ENCODE assay signal across 1 cellular context in genomic region chr3:129467934-129468333, GRCh38.
TF ChIP-seq lines count a peak whose summit lies in the region.

No MANE protein-coding gene starts in this region.

TF ChIP-seq in HepG2, 621 proteins besides CTCF, POLR2A, EP300 and RAD21 (continued from another document):
- TF ChIP-seq THAP9 (CRISPR knock-in tag; IDR thresholded peaks at IDR 0.05; ENCODE audit: borderline replicate concordance) (no peak), ZNF224 (CRISPR knock-in tag; IDR thresholded peaks at IDR 0.05) (no peak), PAXIP1 (CRISPR knock-in tag; conservative IDR thresholded peaks at IDR 0.05) (peak; percentile 56), ZFP90 (CRISPR knock-in tag; IDR thresholded peaks at IDR 0.05; ENCODE audit: borderline replicate concordance) (no peak), ZNF674 (CRISPR knock-in tag; IDR thresholded peaks at IDR 0.05; ENCODE audit: low read depth) (no peak), POLR2AphosphoS5 (IDR thresholded peaks at IDR 0.05; ENCODE audit: low read depth, low read length) (no peak), ZNF317 (CRISPR knock-in tag; IDR thresholded peaks at IDR 0.05) (no peak), ZFP82 (CRISPR knock-in tag; IDR thresholded peaks at IDR 0.05; ENCODE audit: borderline replicate concordance) (no peak), SOX5 (CRISPR knock-in tag; IDR thresholded peaks at IDR 0.05; ENCODE audit: borderline replicate concordance) (peak; percentile 43; the same call in 1 of the 2 replicates), IRF9 (CRISPR knock-in tag; IDR thresholded peaks at IDR 0.05; ENCODE audit: borderline replicate concordance) (no peak), ZNF17 (CRISPR knock-in tag; IDR thresholded peaks at IDR 0.05) (no peak), ZNF232 (CRISPR knock-in tag; IDR thresholded peaks at IDR 0.05; ENCODE audit: borderline replicate concordance) (no peak), ZNF281 (CRISPR knock-in tag; IDR thresholded peaks at IDR 0.05; ENCODE audit: borderline replicate concordance) (no peak), MEIS2 (CRISPR knock-in tag; IDR thresholded peaks at IDR 0.05) (no peak), PAWR (CRISPR knock-in tag; IDR thresholded peaks at IDR 0.05; ENCODE audit: borderline replicate concordance) (no peak), SMAD9 (CRISPR knock-in tag; IDR thresholded peaks at IDR 0.05) (no peak), SRSF4 (IDR thresholded peaks at IDR 0.05; ENCODE audit: low read depth, low read length, poor library complexity, severe bottlenecking) (no peak), RXRB (CRISPR knock-in tag; IDR thresholded peaks at IDR 0.05; ENCODE audit: borderline replicate concordance) (peak; percentile 60), STAT5B (CRISPR knock-in tag; IDR thresholded peaks at IDR 0.05) (no peak), ZNF160 (CRISPR knock-in tag; IDR thresholded peaks at IDR 0.05) (no peak), ZMAT3 (CRISPR knock-in tag; conservative IDR thresholded peaks at IDR 0.05) (no peak)
